Comparison of ENCODE assay signal across 1 cellular context in genomic region chr3:94080552-94080951, GRCh38.
TF ChIP-seq lines count a peak whose summit lies in the region.
"Not testable (repeated sequence)": the region's sequence is repeated elsewhere in the genome, so short reads cannot be mapped to it uniquely, and the experiment has no call there.

No MANE protein-coding gene starts in this region.

TF ChIP-seq in HepG2, 621 proteins besides CTCF, POLR2A, EP300 and RAD21:
- TF ChIP-seq KLF12 (CRISPR knock-in tag; IDR thresholded peaks at IDR 0.05; ENCODE audit: borderline replicate concordance) (0 out of 2 replicates have a peak, but pooled peaks have one; percentile 34), HOXA3 (CRISPR knock-in tag; IDR thresholded peaks at IDR 0.05) (peak; percentile 70), ZNF574 (CRISPR knock-in tag; IDR thresholded peaks at IDR 0.05) (0 out of 2 replicates have a peak, but pooled peaks have one; percentile 16), FOXA1 (CRISPR knock-in tag; IDR thresholded peaks at IDR 0.05) (peak; percentile 56), ZMYM4 (CRISPR knock-in tag; IDR thresholded peaks at IDR 0.05) (peak; percentile 54; the same call in 1 of the 2 replicates), FOXP4 (CRISPR knock-in tag; IDR thresholded peaks at IDR 0.05) (0 out of 2 replicates have a peak, but pooled peaks have one; percentile 14), YY1 (IDR thresholded peaks at IDR 0.05; ENCODE audit: insufficient read depth, insufficient replicate concordance, low read depth, low read length) (peak; percentile 70), FOXA3 (CRISPR knock-in tag; IDR thresholded peaks at IDR 0.05) (0 out of 2 replicates have a peak, but pooled peaks have one; percentile 50), SP5 (CRISPR knock-in tag; IDR thresholded peaks at IDR 0.05; ENCODE audit: borderline replicate concordance, low read depth) (peak; percentile 70; the same call in 1 of the 2 replicates)
- not testable (repeated sequence) for TF ChIP-seq FOXA1 (IDR thresholded peaks at IDR 0.05)
